Comparison of ENCODE assay signal across 8 cellular contexts in genomic region chr12:101939856-101940265, GRCh38.
DNase-seq lines count a peak whose midpoint lies in the region; ATAC-seq lines count a peak whose summit lies in the region.

No MANE protein-coding gene starts in this region.

- ATAC-seq in HG02973 (IDR thresholded peaks at IDR 0.05; ENCODE audit: unreplicated experiment) (peak; percentile 29), HG02610 (IDR thresholded peaks at IDR 0.05; ENCODE audit: unreplicated experiment) (no peak)

- peak; percentile 30 for DNase-seq in DMS79 (lab: John Stamatoyannopoulos, UW)
- DNase-seq in NCI-H748 (lab: John Stamatoyannopoulos, UW; ENCODE audit: unreplicated experiment): peak; percentile 68
- DNase-seq in activated CD4-positive, alpha-beta T cell treated with anti-CD3 and anti-CD28 coated beads, Interleukin-2, amount 50 U/mL, for 48 hours: peak; percentile 29 to 54
- peak; percentile 41 for DNase-seq in epidermal melanocyte (ENCODE audit: insufficient read length, low spot score)
- DNase-seq in myocyte (ENCODE audit: low read depth): peak; percentile 83
- peak in 5 of 6 experiments; percentile 25 to 66 (median 30) for DNase-seq in stimulated activated naive CD4-positive, alpha-beta T cell (lab: John Stamatoyannopoulos, UW)

Comparison
In these comparisons a context has a peak if more than half of its experiments do, and no peak if none do; other contexts are left out.
1. DNase-seq: peak in every context shown above with its lines; median percentile 83 in myocyte; 68 in NCI-H748; 42 in activated CD4-positive, alpha-beta T cell treated with anti-CD3 and anti-CD28 coated beads, Interleukin-2, amount 50 U/mL, for 48 hours; 41 in epidermal melanocyte; 30 in DMS79; 30 in stimulated activated naive CD4-positive, alpha-beta T cell.